Comparison of ENCODE assay signal across 25 cellular contexts in genomic region chr4:86825511-86825910, GRCh38. TPM values are rescaled to one million over a fixed set of nuclear protein-coding genes. Genes with fewer than 3 reads are reported as not detected.
"Had no signal": no experiment of that assay in that cellular context is flagged by ENCODE, and none has a peak within 500 bp of the region (broad histone marks: within the 10 kb centered on the region; RNA-seq: fewer than 3 reads in every experiment).

No MANE protein-coding gene starts in this region.

- H3K4me1 Mint-ChIP-seq: activated CD4-positive, alpha-beta T cell treated with anti-CD3 and anti-CD28 coated beads, Interleukin-2, amount 10 ng/mL, durations not matched to agents 7 days and 5 days; activated naive CD8-positive, alpha-beta T cell treated with anti-CD3 and anti-CD28 coated beads for 36 hours; activated T-helper 17 cell treated with anti-CD3 and anti-CD28 coated beads, Interleukin-2, amount 50 U/mL, for 72 hours; immature natural killer cell; naive thymus-derived CD4-positive, alpha-beta T cell; neural progenitor cell; stimulated activated memory B cell treated with anti-CD40 and anti-IgM and Interleukin-4, amounts not matched to agents 10 μg/mL and 1 μg/mL and 100 μg/mL, for 72 hours had no signal

- H3K4me3 ChIP-seq: left ventricle myocardium inferior, neural progenitor cell, right lobe of liver, skin epidermis, stomach, suprapubic skin, tibial nerve, uterus had no signal

- H3K27me3 Mint-ChIP-seq: activated CD4-positive, alpha-beta T cell treated with anti-CD3 and anti-CD28 coated beads, Interleukin-2, amount 10 ng/mL, durations not matched to agents 7 days and 5 days; activated CD8-positive, alpha-beta T cell treated with anti-CD3 and anti-CD28 coated beads for 36 hours; activated naive CD8-positive, alpha-beta T cell treated with anti-CD3 and anti-CD28 coated beads for 36 hours; stimulated activated memory B cell treated with anti-CD40 and anti-IgM and Interleukin-4, amounts not matched to agents 10 μg/mL and 1 μg/mL and 100 μg/mL, for 72 hours had no signal

- DNase-seq: activated CD4-positive, alpha-beta T cell treated with anti-CD3 and anti-CD28 coated beads, Interleukin-2, amount 10 ng/mL, durations not matched to agents 7 days and 5 days; activated CD4-positive, CD25-positive, alpha-beta regulatory T cell treated with anti-CD3 and anti-CD28 coated beads, Interleukin-2, amount 50 U/mL, for 72 hours; activated CD8-positive, alpha-beta T cell treated with anti-CD3 and anti-CD28 coated beads for 36 hours; activated naive CD8-positive, alpha-beta T cell treated with anti-CD3 and anti-CD28 coated beads for 36 hours; cerebellar nuclear complex; cortex of kidney; endodermal cell; immature natural killer cell; left ventricle myocardium inferior; naive thymus-derived CD4-positive, alpha-beta T cell; posterior cingulate gyrus; right lobe of liver; stimulated activated CD4-positive, alpha-beta T cell treated with anti-CD3 and anti-CD28 coated beads, Interleukin-2, amount 100 ng/mL, for 24 hours; stomach; uterus; WERI-Rb-1 had no signal

- H3K9me3 Mint-ChIP-seq: activated CD4-positive, alpha-beta T cell treated with anti-CD3 and anti-CD28 coated beads, Interleukin-2, amount 10 ng/mL, durations not matched to agents 7 days and 5 days; activated CD8-positive, alpha-beta T cell treated with anti-CD3 and anti-CD28 coated beads for 36 hours; activated naive CD8-positive, alpha-beta T cell treated with anti-CD3 and anti-CD28 coated beads for 36 hours; activated T-helper 17 cell treated with anti-CD3 and anti-CD28 coated beads, Interleukin-2, amount 50 U/mL, for 72 hours; endodermal cell; neural progenitor cell; stimulated activated memory B cell treated with anti-CD40 and anti-IgM and Interleukin-4, amounts not matched to agents 10 μg/mL and 1 μg/mL and 100 μg/mL, for 72 hours had no signal

- H3K36me3 Mint-ChIP-seq: activated naive CD8-positive, alpha-beta T cell treated with anti-CD3 and anti-CD28 coated beads for 36 hours; immature natural killer cell; naive thymus-derived CD4-positive, alpha-beta T cell; neural progenitor cell; stimulated activated memory B cell treated with anti-CD40 and anti-IgM and Interleukin-4, amounts not matched to agents 10 μg/mL and 1 μg/mL and 100 μg/mL, for 72 hours had no signal

- H3K9ac ChIP-seq: neural progenitor cell had no signal

- H3K4me2 ChIP-seq: neural progenitor cell had no signal

- H3K4me3 Mint-ChIP-seq: activated CD4-positive, alpha-beta T cell treated with anti-CD3 and anti-CD28 coated beads, Interleukin-2, amount 10 ng/mL, durations not matched to agents 7 days and 5 days; activated CD8-positive, alpha-beta T cell treated with anti-CD3 and anti-CD28 coated beads for 36 hours; activated naive CD8-positive, alpha-beta T cell treated with anti-CD3 and anti-CD28 coated beads for 36 hours; activated T-helper 17 cell treated with anti-CD3 and anti-CD28 coated beads, Interleukin-2, amount 50 U/mL, for 72 hours; endodermal cell; neural progenitor cell; stimulated activated memory B cell treated with anti-CD40 and anti-IgM and Interleukin-4, amounts not matched to agents 10 μg/mL and 1 μg/mL and 100 μg/mL, for 72 hours had no signal

- H3K27me3 ChIP-seq: neural progenitor cell, right lobe of liver, stomach, suprapubic skin, tibial nerve, uterus had no signal

- H3K4me1 ChIP-seq: left ventricle myocardium inferior, neural progenitor cell, right lobe of liver, stomach, tibial nerve, uterus had no signal

- H3K27ac Mint-ChIP-seq: activated CD4-positive, alpha-beta T cell treated with anti-CD3 and anti-CD28 coated beads, Interleukin-2, amount 10 ng/mL, durations not matched to agents 7 days and 5 days; activated CD8-positive, alpha-beta T cell treated with anti-CD3 and anti-CD28 coated beads for 36 hours; activated naive CD8-positive, alpha-beta T cell treated with anti-CD3 and anti-CD28 coated beads for 36 hours; activated T-helper 17 cell treated with anti-CD3 and anti-CD28 coated beads, Interleukin-2, amount 50 U/mL, for 72 hours; endodermal cell; immature natural killer cell; naive thymus-derived CD4-positive, alpha-beta T cell; neural progenitor cell; stimulated activated memory B cell treated with anti-CD40 and anti-IgM and Interleukin-4, amounts not matched to agents 10 μg/mL and 1 μg/mL and 100 μg/mL, for 72 hours had no signal

- H3K36me3 ChIP-seq: neural progenitor cell, right lobe of liver, stomach, uterus, WERI-Rb-1 had no signal

- H2AFZ ChIP-seq: neural progenitor cell had no signal

- ATAC-seq: activated CD8-positive, alpha-beta T cell treated with anti-CD3 and anti-CD28 coated beads for 36 hours; activated T-helper 17 cell treated with anti-CD3 and anti-CD28 coated beads, Interleukin-2, amount 50 U/mL, for 72 hours; naive thymus-derived CD4-positive, alpha-beta T cell; right lobe of liver; stimulated activated memory B cell treated with anti-CD40 and anti-IgM and Interleukin-4, amounts not matched to agents 10 μg/mL and 1 μg/mL and 100 μg/mL, for 72 hours had no signal

- H3K9me3 ChIP-seq: right lobe of liver, suprapubic skin, uterus had no signal

- H3K27ac ChIP-seq: left ventricle myocardium inferior, neural progenitor cell, right lobe of liver, skin epidermis, stomach, suprapubic skin, tibial nerve, uterus, WERI-Rb-1 had no signal

RNA-seq across cellular contexts. Expression of gene SLC10A6, which starts 23.7 kb away (rescaled TPM):
- total RNA-seq: activated CD4-positive, alpha-beta T cell treated with anti-CD3 and anti-CD28 coated beads, Interleukin-2, amount 10 ng/mL, durations not matched to agents 7 days and 5 days; activated CD8-positive, alpha-beta T cell treated with anti-CD3 and anti-CD28 coated beads for 36 hours; activated naive CD8-positive, alpha-beta T cell treated with anti-CD3 and anti-CD28 coated beads for 36 hours; activated T-helper 17 cell treated with anti-CD3 and anti-CD28 coated beads, Interleukin-2, amount 50 U/mL, for 72 hours; endodermal cell; epithelial cell of proximal tubule; glomerular endothelial cell; T-helper 2 cell treated with Interferon-gamma antibody and Interleukin-4, amounts not matched to agents 100 ng/mL and 5 ng/mL, for 36 hours had no signal
